ENCODE assay signal across 9 cellular contexts in the genomic region with DNA sequence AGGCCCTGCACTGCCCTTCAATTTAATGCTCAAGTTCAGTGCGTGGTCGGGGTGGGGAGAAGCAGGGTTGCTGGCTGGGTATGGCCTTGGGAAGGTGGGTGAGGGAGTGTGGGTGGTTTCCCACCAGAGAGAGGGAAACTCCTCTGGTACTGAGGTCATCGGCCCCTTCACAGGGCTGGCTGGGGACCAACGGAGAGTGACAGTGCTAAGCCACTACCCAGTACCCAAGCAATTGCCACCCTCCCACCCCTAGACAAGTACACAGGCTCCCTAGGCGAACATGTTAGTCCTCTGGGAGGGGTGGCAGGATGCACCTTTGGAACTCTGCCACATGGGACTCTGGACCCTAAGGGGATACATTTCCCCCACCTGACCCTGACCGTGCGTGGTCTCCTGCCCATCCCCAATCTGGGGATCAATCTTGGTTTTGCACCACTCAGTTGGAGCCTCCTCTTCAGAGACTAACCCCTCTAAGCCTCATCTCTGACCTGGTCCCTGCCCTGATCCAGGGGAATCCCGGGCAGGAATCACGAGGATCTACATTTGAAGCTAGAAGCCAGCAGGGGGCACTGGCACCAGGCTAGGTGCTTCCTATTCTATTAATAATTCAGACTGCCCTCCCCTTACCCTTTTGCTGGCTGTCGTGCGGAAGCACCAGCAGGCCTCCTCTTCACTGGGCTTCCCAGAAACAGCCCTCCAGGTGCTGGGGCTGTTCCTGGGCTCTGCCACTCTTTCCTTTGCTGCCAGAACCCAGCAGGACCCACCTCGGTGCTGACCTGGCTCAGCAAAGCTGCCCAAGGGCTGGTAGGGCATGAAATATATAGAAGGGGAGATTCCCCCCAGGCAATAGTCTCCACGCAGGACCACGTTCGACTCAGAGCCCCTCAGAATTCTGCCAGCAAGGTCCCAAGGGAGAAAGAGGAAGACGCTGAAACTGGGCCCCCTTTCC.
DNase-seq lines count a peak whose midpoint lies in the region; ATAC-seq, FAIRE-seq and TF ChIP-seq lines count a peak whose summit lies in the region.
"Had no signal": no experiment of that assay in that cellular context is flagged by ENCODE, and none has a peak within 500 bp of the region (broad histone marks: within the 10 kb centered on the region; RNA-seq: fewer than 3 reads in every experiment).

No MANE protein-coding gene starts in this region.

- DNase-seq in GM10266 (ENCODE audit: extremely low spot score) (no peak), NCI-H2227 (lab: John Stamatoyannopoulos, UW; ENCODE audit: unreplicated experiment) (peak; percentile 20), endothelial cell (ENCODE audit: low spot score) (peak; percentile 56), pons (ENCODE audit: low spot score) (peak; percentile 44), aorta (no peak), natural killer cell (no peak), GM19239 (ENCODE audit: insufficient read length, low spot score) (no peak)
- DNase-seq: transverse colon had no signal

- no peak overlapping the region for H3K27ac Mint-ChIP-seq in endothelial cell (ENCODE audit: unreplicated experiment)
- no peak overlapping the region for H3K27ac Mint-ChIP-seq in natural killer cell

- H3K36me3 Mint-ChIP-seq in endothelial cell (ENCODE audit: low read depth, unreplicated experiment) (no peaks in the 10 kb centered on the region), natural killer cell (no peaks in the 10 kb centered on the region)

- H3K27me3 ChIP-seq in aorta (ENCODE audit: control insufficient read depth in 1 of 2, insufficient read depth in 2 of 2, low read length in 1 of 2) = no peaks in the 10 kb centered on the region
- H3K27me3 ChIP-seq: transverse colon had no signal

- no peak overlapping the region for H3K27ac ChIP-seq in aorta (ENCODE audit: low read depth in 1 of 2, low read length in 2 of 2)
- H3K27ac ChIP-seq: transverse colon had no signal

- ATAC-seq in aorta (ENCODE audit: low FRiP score) (no peak), GM18867 (IDR thresholded peaks at IDR 0.05; ENCODE audit: unreplicated experiment) (no peak), natural killer cell (no peak)

- H3K36me3 ChIP-seq in aorta (ENCODE audit: control insufficient read depth in 1 of 2, insufficient read depth in 2 of 2, low read length in 1 of 2) = no peaks in the 10 kb centered on the region
- H3K36me3 ChIP-seq: transverse colon had no signal

- H3K4me3 Mint-ChIP-seq in endothelial cell (ENCODE audit: unreplicated experiment) (no peak overlapping the region), natural killer cell (no peak overlapping the region)

- TF ChIP-seq CTCF in GM10266 (IDR thresholded peaks at IDR 0.05; ENCODE audit: control insufficient read depth, insufficient read depth, low read depth, missing control alignments) (peak; percentile 28), endothelial cell (IDR thresholded peaks at IDR 0.05; ENCODE audit: unreplicated experiment) (peak; percentile 41), natural killer cell (IDR thresholded peaks at IDR 0.05) (no peak)

- H3K4me3 ChIP-seq in aorta (ENCODE audit: low read length in 2 of 2) = no peak overlapping the region
- H3K4me3 ChIP-seq: transverse colon had no signal

- H3K4me1 ChIP-seq in aorta (ENCODE audit: control insufficient read depth in 1 of 2, insufficient read depth in 2 of 2, low read length in 2 of 2) = no peaks in the 10 kb centered on the region
- H3K4me1 ChIP-seq: transverse colon had no signal

- intact Hi-C loops in aorta (cut with DNase I) (no loop called here), natural killer cell (cut with micrococcal nuclease) (no loop called here)

- peaks cover 3% of the 10 kb centered on the region for H3K4me1 Mint-ChIP-seq in endothelial cell (ENCODE audit: unreplicated experiment)
- H3K4me1 Mint-ChIP-seq in natural killer cell = peaks cover 0 to 5% of the 10 kb centered on the region in 2 donors

- WGBS in aorta, 2 donors = 62 to 65% methylated on average over 16 of the region's 16 CpGs

- H3K27me3 Mint-ChIP-seq in endothelial cell (ENCODE audit: unreplicated experiment) = no peaks in the 10 kb centered on the region
- peaks cover 0 to 6% of the 10 kb centered on the region in 2 donors for H3K27me3 Mint-ChIP-seq in natural killer cell (ENCODE audit: low read depth in 2 of 2)

- H3K9me3 ChIP-seq in aorta (ENCODE audit: control insufficient read depth, low read length) = no peaks in the 10 kb centered on the region
- H3K9me3 ChIP-seq: transverse colon had no signal

- FAIRE-seq in GM19239 (lab: Jason Lieb, UNC) = no peak

- no peaks in the 10 kb centered on the region for H3K9me3 Mint-ChIP-seq in endothelial cell (ENCODE audit: unreplicated experiment)
- no peaks in the 10 kb centered on the region for H3K9me3 Mint-ChIP-seq in natural killer cell

Comparison
In these comparisons a context has a peak if more than half of its experiments do, and no peak if none do; other contexts are left out.
1. DNase-seq: peak in NCI-H2227 (single experiment), endothelial cell (single experiment) and pons (single experiment); none in GM10266 (single experiment), aorta (0 of 2), natural killer cell (single experiment) and GM19239 (single experiment).